21 cellular contexts compared by ENCODE assay signal in the genomic region with DNA sequence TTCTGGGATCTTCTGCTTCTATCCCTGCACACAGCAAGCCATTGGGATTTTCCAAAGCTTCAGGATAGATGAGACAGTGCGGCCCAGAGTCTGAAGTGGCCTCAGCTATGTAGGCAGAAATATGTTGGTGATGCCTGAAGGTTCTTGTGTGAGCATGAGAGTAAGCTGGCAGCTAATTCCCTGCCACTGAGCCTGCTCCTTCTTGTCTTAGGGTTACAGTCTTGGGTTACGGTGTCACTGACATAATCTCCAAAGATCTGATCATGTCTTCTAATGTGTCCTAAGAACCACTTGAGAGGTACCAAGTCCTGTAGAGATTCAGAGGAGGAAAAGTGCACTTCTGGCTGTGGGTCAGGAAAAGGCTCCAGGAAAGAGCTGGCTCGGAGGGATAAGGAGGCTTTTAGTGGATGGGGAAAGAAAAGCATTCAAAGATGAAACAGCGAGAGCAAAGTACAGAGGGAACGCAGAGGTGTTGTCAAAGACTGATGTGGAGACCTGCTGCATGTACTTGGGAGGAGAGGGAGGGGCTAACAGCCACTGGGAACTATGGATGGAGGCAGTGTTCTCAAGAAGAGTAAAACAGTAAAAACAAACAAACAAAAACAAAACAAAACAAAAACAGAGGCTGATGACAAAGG.
DNase-seq lines count a peak whose midpoint lies in the region; ATAC-seq lines count a peak whose summit lies in the region.
"Had no signal": no experiment of that assay in that cellular context is flagged by ENCODE, and none has a peak within 500 bp of the region (broad histone marks: within the 10 kb centered on the region; RNA-seq: fewer than 3 reads in every experiment).

No MANE protein-coding gene starts in this region.

- no peak overlapping the region for H2AK5ac ChIP-seq in mesenchymal stem cell (ENCODE audit: low read length, severe bottlenecking)

- H3K27ac ChIP-seq in mesenchymal stem cell (ENCODE audit: low read length, poor library complexity, severe bottlenecking), result no peak overlapping the region

- intact Hi-C loops in activated CD4-positive, alpha-beta T cell treated with anti-CD3 and anti-CD28 coated beads, Interleukin-2, amount 10 ng/mL, durations not matched to agents 24 days and 14 days (cut with micrococcal nuclease), result no loop called here
- intact Hi-C loops in dendritic cell treated with granulocyte-macrophage colony-stimulating factor and Interleukin-4, amounts not matched to agents 40 ng/mL and 50 ng/mL, for 4 days (cut with micrococcal nuclease), result no loop called here

- peaks cover 9% of the 10 kb centered on the region for H3K4me1 Mint-ChIP-seq in activated CD4-positive, alpha-beta T cell treated with anti-CD3 and anti-CD28 coated beads, Interleukin-2, amount 10 ng/mL, durations not matched to agents 24 days and 14 days
- H3K4me1 Mint-ChIP-seq in dendritic cell treated with granulocyte-macrophage colony-stimulating factor and Interleukin-4, amounts not matched to agents 40 ng/mL and 50 ng/mL, for 4 days (ENCODE audit: low read depth), result peaks cover 17% of the 10 kb centered on the region
- peaks cover 4% of the 10 kb centered on the region for H3K4me1 Mint-ChIP-seq in activated T-cell treated with anti-CD3 and anti-CD28 coated beads, Interleukin-2, amount 50 U/mL, for 4 hours (ENCODE audit: low read depth)
- H3K4me1 Mint-ChIP-seq in activated naive CD8-positive, alpha-beta T cell treated with anti-CD3 and anti-CD28 coated beads for 36 hours, result no peaks in the 10 kb centered on the region

- H3K4me1 ChIP-seq in mesenchymal stem cell (ENCODE audit: control insufficient read depth, insufficient read depth, low read depth, low read length), result no peaks in the 10 kb centered on the region
- H3K4me1 ChIP-seq: Caco-2 had no signal

- H2BK15ac ChIP-seq in mesenchymal stem cell (ENCODE audit: low read depth, poor library complexity, severe bottlenecking), result no peak overlapping the region

- no peak overlapping the region for H3K4me3 Mint-ChIP-seq in activated CD4-positive, alpha-beta T cell treated with anti-CD3 and anti-CD28 coated beads, Interleukin-2, amount 10 ng/mL, durations not matched to agents 24 days and 14 days
- no peak overlapping the region for H3K4me3 Mint-ChIP-seq in dendritic cell treated with granulocyte-macrophage colony-stimulating factor and Interleukin-4, amounts not matched to agents 40 ng/mL and 50 ng/mL, for 4 days
- H3K4me3 Mint-ChIP-seq in activated T-cell treated with anti-CD3 and anti-CD28 coated beads, Interleukin-2, amount 50 U/mL, for 4 hours, result no peak overlapping the region
- H3K4me3 Mint-ChIP-seq in activated naive CD8-positive, alpha-beta T cell treated with anti-CD3 and anti-CD28 coated beads for 36 hours, result no peak overlapping the region

- H3K27ac Mint-ChIP-seq in activated CD4-positive, alpha-beta T cell treated with anti-CD3 and anti-CD28 coated beads, Interleukin-2, amount 10 ng/mL, durations not matched to agents 24 days and 14 days, result no peak overlapping the region
- peak overlapping the region; percentile 5 for H3K27ac Mint-ChIP-seq in dendritic cell treated with granulocyte-macrophage colony-stimulating factor and Interleukin-4, amounts not matched to agents 40 ng/mL and 50 ng/mL, for 4 days
- no peak overlapping the region for H3K27ac Mint-ChIP-seq in activated naive CD8-positive, alpha-beta T cell treated with anti-CD3 and anti-CD28 coated beads for 36 hours

- no peaks in the 10 kb centered on the region for H3K9me3 ChIP-seq in mesenchymal stem cell (ENCODE audit: control insufficient read depth, low read length)
- H3K9me3 ChIP-seq: Caco-2, HAP-1 had no signal

- H3K36me3 Mint-ChIP-seq in activated CD4-positive, alpha-beta T cell treated with anti-CD3 and anti-CD28 coated beads, Interleukin-2, amount 10 ng/mL, durations not matched to agents 24 days and 14 days (ENCODE audit: low read depth), result no peaks in the 10 kb centered on the region
- H3K36me3 Mint-ChIP-seq in dendritic cell treated with granulocyte-macrophage colony-stimulating factor and Interleukin-4, amounts not matched to agents 40 ng/mL and 50 ng/mL, for 4 days (ENCODE audit: low read depth), result no peaks in the 10 kb centered on the region
- H3K36me3 Mint-ChIP-seq in activated T-cell treated with anti-CD3 and anti-CD28 coated beads, Interleukin-2, amount 50 U/mL, for 4 hours (ENCODE audit: insufficient read depth), result no peaks in the 10 kb centered on the region
- H3K36me3 Mint-ChIP-seq in activated naive CD8-positive, alpha-beta T cell treated with anti-CD3 and anti-CD28 coated beads for 36 hours, result no peaks in the 10 kb centered on the region
- H3K36me3 Mint-ChIP-seq: CD14-positive monocyte had no signal

- no peak overlapping the region for H3K4ac ChIP-seq in mesenchymal stem cell (ENCODE audit: low read depth in 1 of 2, low read length in 2 of 2)

- peak overlapping the region; percentile 11 for H2BK120ac ChIP-seq in mesenchymal stem cell (ENCODE audit: low read depth, low read length)

- no peak overlapping the region for H4K91ac ChIP-seq in mesenchymal stem cell (ENCODE audit: low read length)

- no peak for ATAC-seq in HG03045 (IDR thresholded peaks at IDR 0.05; ENCODE audit: unreplicated experiment)
- ATAC-seq in activated T-cell treated with anti-CD3 and anti-CD28 coated beads, Interleukin-2, amount 50 U/mL, for 4 hours, result no peak

- no peak overlapping the region for H2BK5ac ChIP-seq in mesenchymal stem cell (ENCODE audit: low read depth, low read length, poor library complexity, severe bottlenecking)

- no peak overlapping the region for H3K9ac ChIP-seq in mesenchymal stem cell (ENCODE audit: low read length)

- H3K27me3 ChIP-seq in mesenchymal stem cell (ENCODE audit: control insufficient read depth in 1 of 2, insufficient read depth in 1 of 2, low read length in 2 of 2), result peaks cover 0 to 6% of the 10 kb centered on the region in 2 experiments

- no peaks in the 10 kb centered on the region for H3K36me3 ChIP-seq in mesenchymal stem cell (ENCODE audit: control insufficient read depth in 1 of 2, insufficient read depth in 2 of 2, low read depth in 1 of 2, low read length in 2 of 2)
- H3K36me3 ChIP-seq: HAP-1 had no signal

- H3K9me3 Mint-ChIP-seq in activated CD4-positive, alpha-beta T cell treated with anti-CD3 and anti-CD28 coated beads, Interleukin-2, amount 10 ng/mL, durations not matched to agents 24 days and 14 days, result peaks cover 4% of the 10 kb centered on the region
- H3K9me3 Mint-ChIP-seq in dendritic cell treated with granulocyte-macrophage colony-stimulating factor and Interleukin-4, amounts not matched to agents 40 ng/mL and 50 ng/mL, for 4 days, result no peaks in the 10 kb centered on the region
- H3K9me3 Mint-ChIP-seq in activated T-cell treated with anti-CD3 and anti-CD28 coated beads, Interleukin-2, amount 50 U/mL, for 4 hours, result no peaks in the 10 kb centered on the region
- H3K9me3 Mint-ChIP-seq in activated naive CD8-positive, alpha-beta T cell treated with anti-CD3 and anti-CD28 coated beads for 36 hours, result no peaks in the 10 kb centered on the region

- H3K27me3 Mint-ChIP-seq in activated CD4-positive, alpha-beta T cell treated with anti-CD3 and anti-CD28 coated beads, Interleukin-2, amount 10 ng/mL, durations not matched to agents 24 days and 14 days, result peaks cover 2% of the 10 kb centered on the region
- H3K27me3 Mint-ChIP-seq in dendritic cell treated with granulocyte-macrophage colony-stimulating factor and Interleukin-4, amounts not matched to agents 40 ng/mL and 50 ng/mL, for 4 days, result peaks cover 4% of the 10 kb centered on the region
- H3K27me3 Mint-ChIP-seq in activated T-cell treated with anti-CD3 and anti-CD28 coated beads, Interleukin-2, amount 50 U/mL, for 4 hours (ENCODE audit: low read depth), result no peaks in the 10 kb centered on the region
- peaks cover 4% of the 10 kb centered on the region for H3K27me3 Mint-ChIP-seq in activated naive CD8-positive, alpha-beta T cell treated with anti-CD3 and anti-CD28 coated beads for 36 hours

- H3K23ac ChIP-seq in mesenchymal stem cell (ENCODE audit: low read length in 2 of 2), result no peak overlapping the region

- H2BK12ac ChIP-seq in mesenchymal stem cell (ENCODE audit: low read length in 2 of 2), result peak overlapping the region; percentile 6 to 54

- peak; percentile 49 for DNase-seq in activated CD4-positive, alpha-beta T cell treated with anti-CD3 and anti-CD28 coated beads, Interleukin-2, amount 10 ng/mL, durations not matched to agents 24 days and 14 days
- no peak for DNase-seq in activated CD4-positive, alpha-beta T cell treated with anti-CD3 and anti-CD28 coated beads, Interleukin-2, amount 50 U/mL, for 48 hours
- no peak for DNase-seq in mesenchymal stem cell
- no peak for DNase-seq in NCI-H146 (lab: John Stamatoyannopoulos, UW)
- DNase-seq in activated T-cell treated with anti-CD3 and anti-CD28 coated beads, Interleukin-2, amount 50 U/mL, for 4 hours, result no peak
- no peak for DNase-seq in activated naive CD8-positive, alpha-beta T cell treated with anti-CD3 and anti-CD28 coated beads for 36 hours
- DNase-seq: 8988T, Caco-2, GF-D8, KG1, MV-4-11, NCI-H187, NCI-H2107, NCI-H226, NCI-H82, RPMI8226, SHP77 treated with DMSO at 0.1 percent for 48 hours had no signal

- no peak overlapping the region for H3K4me3 ChIP-seq in mesenchymal stem cell (ENCODE audit: insufficient read depth in 1 of 2, low read depth in 1 of 2, low read length in 2 of 2)
- H3K4me3 ChIP-seq: HAP-1 had no signal

- 83% methylated on average over 4 of the region's 5 CpGs for WGBS in mesenchymal stem cell

- H3K18ac ChIP-seq in mesenchymal stem cell (ENCODE audit: low read depth in 1 of 2, low read length in 2 of 2), result peak overlapping the region in 1 of 2 experiments; percentile 46

- peak overlapping the region in 1 of 2 experiments; percentile 59 for H3K14ac ChIP-seq in mesenchymal stem cell (ENCODE audit: low read length in 2 of 2)

- H2AFZ ChIP-seq in mesenchymal stem cell (ENCODE audit: low read depth, low read length), result no peak overlapping the region

- H4K8ac ChIP-seq in mesenchymal stem cell (ENCODE audit: low read length), result no peak overlapping the region

- H3K4me2 ChIP-seq in mesenchymal stem cell (ENCODE audit: low read length, poor library complexity, severe bottlenecking), result no peak overlapping the region

- H3K79me1 ChIP-seq in mesenchymal stem cell (replicated peaks; ENCODE audit: low read length, poor library complexity, severe bottlenecking), result no peaks in the 10 kb centered on the region
